17 cellular contexts compared by ENCODE assay signal in the genomic region with DNA sequence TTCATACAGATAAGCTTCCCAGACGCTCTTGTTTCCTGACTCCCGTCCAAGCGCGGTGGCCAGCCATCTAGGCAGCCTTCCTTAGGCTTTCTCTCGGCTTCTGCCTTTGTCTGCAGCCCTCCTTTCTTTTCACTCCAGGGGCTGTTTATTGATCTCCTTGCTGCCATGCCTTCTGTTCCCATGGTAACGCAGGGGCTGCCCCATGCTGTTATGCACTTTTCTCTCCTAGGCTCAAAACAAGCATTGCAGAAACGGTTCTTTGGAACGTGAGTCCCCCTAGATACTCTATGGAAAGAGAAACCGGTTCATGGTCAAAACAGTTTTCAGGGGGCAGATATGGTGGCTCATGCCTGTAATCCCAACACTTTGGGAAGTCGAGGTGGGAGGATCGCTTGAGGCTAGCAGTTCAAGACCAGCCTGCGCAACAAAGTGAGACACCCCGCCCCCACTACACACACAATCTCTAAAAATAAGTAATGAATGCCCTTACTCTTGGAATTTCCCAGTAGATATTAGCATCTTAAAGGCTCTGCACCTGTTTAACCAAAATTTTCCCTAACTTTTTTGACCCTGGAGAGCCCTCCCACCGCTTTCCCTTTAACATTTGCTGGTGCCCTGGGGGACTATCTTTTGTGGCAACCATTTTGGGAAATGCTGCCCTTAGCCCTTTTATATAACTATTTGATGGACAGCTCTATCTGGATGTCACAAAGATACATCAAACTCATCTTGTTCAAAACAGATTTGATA. TPM values are rescaled to one million over a fixed set of nuclear protein-coding genes. Genes with fewer than 3 reads are reported as not detected.
A peak's percentile ranks its signal among the peaks of the same experiment; 100 is the strongest.
DNase-seq lines count a peak whose midpoint lies in the region; ATAC-seq, FAIRE-seq and TF ChIP-seq lines count a peak whose summit lies in the region.
"Had no signal": no experiment of that assay in that cellular context is flagged by ENCODE, and none has a peak within 500 bp of the region (broad histone marks: within the 10 kb centered on the region; RNA-seq: fewer than 3 reads in every experiment).

No MANE protein-coding gene starts in this region.

- no peaks in the 10 kb centered on the region for H4K20me1 ChIP-seq in endothelial cell of umbilical vein (replicated peaks; ENCODE audit: control insufficient read depth, extremely low read depth, insufficient read depth, low read length)

- H3K27ac Mint-ChIP-seq in osteocyte (ENCODE audit: unreplicated experiment) = no peak overlapping the region
- no peak overlapping the region for H3K27ac Mint-ChIP-seq in natural killer cell

- H2AFZ ChIP-seq in endothelial cell of umbilical vein (ENCODE audit: low read depth, low read length) = no peak overlapping the region

- POLR2A ChIA-PET in endothelial cell of umbilical vein (lab: Charles Lee) = no interaction called here

- TF ChIP-seq CTCF in endothelial cell of umbilical vein (IDR thresholded peaks at IDR 0.05; ENCODE audit: extremely low read depth in 1 of 2, insufficient read depth in 1 of 2, low read depth in 1 of 2, low read length in 2 of 2) (no peak), osteocyte (IDR thresholded peaks at IDR 0.05) (no peak), natural killer cell (IDR thresholded peaks at IDR 0.05) (no peak), dorsolateral prefrontal cortex (IDR thresholded peaks at IDR 0.05 in 54 of 56, conservative IDR thresholded peaks at IDR 0.05 in 2 of 56; ENCODE audit: low read depth in 1 of 56, partially characterized antibody in 56 of 56) (no peak)

- TF ChIP-seq POLR2A in endothelial cell of umbilical vein (IDR thresholded peaks at IDR 0.05; ENCODE audit: low read depth, low read length) = no peak

- no peaks in the 10 kb centered on the region for H3K79me2 ChIP-seq in endothelial cell of umbilical vein (ENCODE audit: control insufficient read depth, insufficient read depth, low read length)

- H3K9ac ChIP-seq in endothelial cell of umbilical vein (replicated peaks; ENCODE audit: extremely low read depth, insufficient read depth, low read length) = no peak overlapping the region

- H3K4me3 ChIP-seq in HAP-1 (peak overlapping the region; percentile 10), endothelial cell of umbilical vein (replicated peaks in 1 of 3; ENCODE audit: insufficient read depth in 1 of 3, low read depth in 1 of 3, low read length in 3 of 3) (peak overlapping the region in 1 of 3 experiments; percentile 35), dorsolateral prefrontal cortex (peak overlapping the region in 23 of 59 donors; percentile 12 to 48 (median 22))
- H3K4me3 ChIP-seq: left lung had no signal

- no TSS peak for BruUV-seq in endothelial cell of umbilical vein (replicated peaks; lab: Mats Ljungman, UMichigan)

- H3K9me1 ChIP-seq in endothelial cell of umbilical vein (replicated peaks; ENCODE audit: control insufficient read depth, extremely low read depth, insufficient read depth, low read length) = no peaks in the 10 kb centered on the region

- H3K4me2 ChIP-seq in endothelial cell of umbilical vein (ENCODE audit: insufficient read depth, low read length) = peak overlapping the region; percentile 22

- H3K27ac ChIP-seq in endothelial cell of umbilical vein (ENCODE audit: insufficient read depth, low read depth, low read length) (no peak overlapping the region), dorsolateral prefrontal cortex (peak overlapping the region in 1 of 59 donors; percentile 11)
- H3K27ac ChIP-seq: esophagus muscularis mucosa, left lung, pancreas had no signal

- no peaks in the 10 kb centered on the region for H3K27me3 Mint-ChIP-seq in osteocyte (ENCODE audit: unreplicated experiment)
- peaks cover 3 to 7% of the 10 kb centered on the region in 2 donors for H3K27me3 Mint-ChIP-seq in natural killer cell (ENCODE audit: low read depth in 2 of 2)

- H3K36me3 Mint-ChIP-seq in osteocyte (ENCODE audit: unreplicated experiment) = no peaks in the 10 kb centered on the region
- no peaks in the 10 kb centered on the region for H3K36me3 Mint-ChIP-seq in natural killer cell

- CTCF ChIA-PET in endothelial cell of umbilical vein (lab: Charles Lee) = no interaction called here

- FAIRE-seq in endothelial cell of umbilical vein (lab: Jason Lieb, UNC) = no peak
- FAIRE-seq: pancreas had no signal

- DNase-seq in HAP-1 (ENCODE audit: low spot score in 2 of 2) (peak; percentile 87 to 91), NCI-H748 (lab: John Stamatoyannopoulos, UW; ENCODE audit: unreplicated experiment) (peak; percentile 88), endothelial cell of umbilical vein (ENCODE audit: low read depth, low spot score) (peak; percentile 20), osteocyte (ENCODE audit: extremely low spot score, unreplicated experiment) (no peak), RPMI8226 (no peak), natural killer cell (no peak), dorsolateral prefrontal cortex (no peak)
- DNase-seq: activated CD8-positive, alpha-beta memory T cell treated with anti-CD3 and anti-CD28 coated beads, Interleukin-2, amount 50 U/mL, for 4 hours; amniotic stem cell; Calu3; left lung; NCI-H1048; pancreas; stimulated activated CD4-positive, alpha-beta T cell treated with anti-CD3 and anti-CD28 coated beads, Interleukin-4, amount 100 ng/mL, for 1 hour; T1000 had no signal

- no peaks in the 10 kb centered on the region for H3K27me3 ChIP-seq in HAP-1 (ENCODE audit: low read depth)
- peaks cover 0 to 2% of the 10 kb centered on the region in 2 experiments for H3K27me3 ChIP-seq in endothelial cell of umbilical vein (ENCODE audit: control insufficient read depth in 2 of 2, insufficient read depth in 2 of 2, low read length in 2 of 2)
- peaks cover 0 to 81% (median 15%) of the 10 kb centered on the region in 45 donors for H3K27me3 ChIP-seq in dorsolateral prefrontal cortex
- H3K27me3 ChIP-seq: esophagus muscularis mucosa had no signal

- ATAC-seq in GM21390 (IDR thresholded peaks at IDR 0.05; ENCODE audit: unreplicated experiment) = no peak
- ATAC-seq in natural killer cell = no peak
- ATAC-seq: left lung had no signal

- H3K9me3 ChIP-seq in HAP-1 = no peaks in the 10 kb centered on the region
- H3K9me3 ChIP-seq in endothelial cell of umbilical vein (replicated peaks; ENCODE audit: control insufficient read depth, insufficient read depth, low read length) = no peaks in the 10 kb centered on the region
- H3K9me3 ChIP-seq: esophagus muscularis mucosa, left lung, pancreas had no signal

- H3K4me1 ChIP-seq in HAP-1 (peaks cover 14% of the 10 kb centered on the region), endothelial cell of umbilical vein (ENCODE audit: control insufficient read depth, extremely low read depth, insufficient read depth, low read length) (no peaks in the 10 kb centered on the region)
- H3K4me1 ChIP-seq: left lung, pancreas had no signal

- H3K4me3 Mint-ChIP-seq in osteocyte (ENCODE audit: unreplicated experiment) (peak overlapping the region; percentile 35), natural killer cell (no peak overlapping the region)

- H3K36me3 ChIP-seq in HAP-1 (replicated peaks) (no peaks in the 10 kb centered on the region), endothelial cell of umbilical vein (ENCODE audit: control insufficient read depth in 2 of 2, extremely low read depth in 1 of 2, insufficient read depth in 2 of 2, low read length in 2 of 2) (no peaks in the 10 kb centered on the region)
- H3K36me3 ChIP-seq: esophagus muscularis mucosa, left lung, pancreas had no signal

- dilution Hi-C loops in endothelial cell of umbilical vein (cut with MboI; ENCODE audit: extremely low pct_ligation_motif_present, low sequenced_read_pairs) = no loop called here

- in situ Hi-C loops in HAP-1 (cut with MboI; ENCODE audit: low sequenced_read_pairs) = no loop called here

- intact Hi-C loops in endothelial cell of umbilical vein (cut with micrococcal nuclease) = no loop called here
- intact Hi-C loops in natural killer cell (cut with micrococcal nuclease) = no loop called here
- intact Hi-C loops in dorsolateral prefrontal cortex (cut with DNase I) = no loop called here

- no peaks in the 10 kb centered on the region for H3K4me1 Mint-ChIP-seq in osteocyte (ENCODE audit: unreplicated experiment)
- no peaks in the 10 kb centered on the region for H3K4me1 Mint-ChIP-seq in natural killer cell

- H3K9me3 Mint-ChIP-seq in osteocyte (ENCODE audit: unreplicated experiment) (no peaks in the 10 kb centered on the region), natural killer cell (no peaks in the 10 kb centered on the region)

TF ChIP-seq in endothelial cell of umbilical vein, 7 proteins besides CTCF, POLR2A, EP300 and RAD21:
- TF ChIP-seq, protein P1, sequence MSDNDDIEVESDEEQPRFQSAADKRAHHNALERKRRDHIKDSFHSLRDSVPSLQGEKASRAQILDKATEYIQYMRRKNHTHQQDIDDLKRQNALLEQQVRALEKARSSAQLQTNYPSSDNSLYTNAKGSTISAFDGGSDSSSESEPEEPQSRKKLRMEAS (IDR thresholded peaks at IDR 0.05; ENCODE audit: insufficient read depth, insufficient read length) = no peak
- TF ChIP-seq FOS (IDR thresholded peaks at IDR 0.05; ENCODE audit: borderline replicate concordance, insufficient read depth, low read length) (no peak), MYC (IDR thresholded peaks at IDR 0.05; ENCODE audit: low read depth, low read length) (no peak), EZH2 (IDR thresholded peaks at IDR 0.05; ENCODE audit: borderline replicate concordance, low read depth, low read length, severe bottlenecking) (no peak)
TF ChIP-seq in endothelial cell of umbilical vein: peak in this region for 0.

RNA-seq across cellular contexts. Expression of a gene that starts 53.9 kb away (rescaled TPM):
- total RNA-seq in endothelial cell of umbilical vein (not detected in 2 replicates), osteocyte (0.13 and 0.16 TPM in 2 replicates), natural killer cell (under 1 TPM; 0.35 to 0.61 (median 0.47) TPM), dorsolateral prefrontal cortex (1 to 10 TPM; 1.3 to 4.3 (median 2.6) TPM)
- not detected in 2 replicates for polyA plus RNA-seq in endothelial cell of umbilical vein
- not detected in 2 replicates for polyA plus RNA-seq in endothelial cell of umbilical vein (2011; cell fraction: cytosol; rRNA removed)
- not detected in 2 replicates for polyA plus RNA-seq in endothelial cell of umbilical vein (2011; cell fraction: nucleus; rRNA removed)
- polyA plus RNA-seq in endothelial cell of umbilical vein (2012) = not detected in 2 replicates
- polyA minus RNA-seq in endothelial cell of umbilical vein = not detected in 2 replicates
- not detected for polyA minus RNA-seq in endothelial cell of umbilical vein (2011; cell fraction: cytosol; rRNA and poly(A)+ RNA removed)
- polyA minus RNA-seq in endothelial cell of umbilical vein (2011; cell fraction: nucleus; rRNA and poly(A)+ RNA removed) = not detected in 2 replicates
- total RNA-seq: Calu3 had no signal

Comparison
In these comparisons a context has a peak if more than half of its experiments do, and no peak if none do; other contexts are left out.
1. DNase-seq: peak in HAP-1 (2 of 2), NCI-H748 (single experiment) and endothelial cell of umbilical vein (single experiment); none in osteocyte (single experiment), RPMI8226 (single experiment), natural killer cell (single experiment) and dorsolateral prefrontal cortex (0 of 10).